ENCODE assay signal across 8 cellular contexts in the genomic region with DNA sequence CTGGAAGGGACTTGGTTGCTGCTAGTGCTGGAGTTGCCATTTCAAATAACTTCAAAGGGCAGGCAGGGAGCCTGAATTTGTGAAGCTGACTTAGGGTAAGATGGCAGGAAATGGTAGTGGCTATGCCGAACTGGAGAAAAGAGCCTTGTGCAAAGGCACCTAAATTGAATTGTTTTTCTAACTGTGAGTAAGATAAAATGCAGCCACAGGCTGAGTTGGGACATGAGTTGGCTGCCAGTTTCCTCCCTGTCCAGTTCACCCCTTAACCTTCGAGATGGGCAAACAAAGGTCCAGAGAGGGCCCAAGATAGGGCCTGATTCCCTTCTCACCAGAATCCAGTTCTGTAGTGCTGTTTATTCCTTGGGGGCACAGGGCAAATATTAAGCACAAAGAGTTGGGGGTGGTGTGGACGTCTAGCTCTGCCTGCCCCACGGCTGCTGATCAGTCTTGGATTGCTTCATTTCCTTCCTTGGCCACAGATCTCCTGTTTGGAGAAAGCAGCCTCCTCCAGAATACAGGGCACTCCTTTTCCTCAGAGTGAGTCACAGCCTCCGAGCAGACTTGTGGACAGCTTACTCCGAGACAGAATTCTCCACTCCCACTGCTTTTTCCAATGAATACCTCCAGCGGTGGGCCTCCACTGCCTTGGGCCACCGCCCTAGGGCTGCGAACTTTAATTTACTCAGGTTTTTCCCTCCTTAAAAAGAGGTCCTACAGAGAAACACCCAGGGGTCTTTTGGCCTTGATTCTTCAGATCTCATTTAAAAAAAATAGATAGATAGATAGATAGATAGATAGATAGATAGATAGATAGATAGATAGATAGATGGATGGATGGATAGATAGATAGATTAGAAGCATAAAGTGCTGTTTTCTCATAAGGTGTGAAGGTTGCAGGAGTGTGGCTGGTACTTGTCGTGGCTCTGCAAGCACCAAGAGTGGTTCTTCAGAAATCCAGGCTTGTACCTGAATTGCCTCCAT. TPM values are rescaled to one million over a fixed set of nuclear protein-coding genes. Genes with fewer than 3 reads are reported as not detected.
DNase-seq lines count a peak whose midpoint lies in the region; ATAC-seq and TF ChIP-seq lines count a peak whose summit lies in the region.

No MANE protein-coding gene starts in this region.

- no peak overlapping the region for H3K23ac ChIP-seq in H9 (ENCODE audit: insufficient read length, low read depth, low read length)

- peak; percentile 87 to 91 for ATAC-seq in left cardiac atrium
- no peak for ATAC-seq in GM21423 (IDR thresholded peaks at IDR 0.05; ENCODE audit: unreplicated experiment)
- no peak for ATAC-seq in HG03025 (IDR thresholded peaks at IDR 0.05; ENCODE audit: low FRiP score, unreplicated experiment)

- H3K4me3 Mint-ChIP-seq in activated naive CD8-positive, alpha-beta T cell = peak overlapping the region; percentile 52
- H3K4me3 Mint-ChIP-seq in H9 = no peak overlapping the region

- no peak overlapping the region for H2AFZ ChIP-seq in H9 (ENCODE audit: low read length)

- no peak overlapping the region for H2BK120ac ChIP-seq in H9 (ENCODE audit: low read depth, low read length, poor library complexity, severe bottlenecking)

- H4K5ac ChIP-seq in H9 (ENCODE audit: insufficient read length, low read depth, low read length) = no peak overlapping the region

- H3K18ac ChIP-seq in H9 (ENCODE audit: insufficient read length, low read depth, low read length) = no peak overlapping the region

- no peaks in the 10 kb centered on the region for H3K79me1 ChIP-seq in H9 (ENCODE audit: insufficient read depth, low read depth, low read length, poor library complexity, severe bottlenecking)

- whole genome bisulfite sequencing in spleen, 5 donors = 42 to 61% (median 52%) methylated on average over 8 to 10 of the region's 10 CpGs
- no CpG with 5 or more reads among the region's 10 CpGs for WGBS in H9 (ENCODE audit: extremely low coverage, insufficient read length, low lambda C conversion rate)

- H3K27me3 Mint-ChIP-seq in activated naive CD8-positive, alpha-beta T cell = no peaks in the 10 kb centered on the region
- H3K27me3 Mint-ChIP-seq in H9 (ENCODE audit: low read depth) = no peaks in the 10 kb centered on the region

- no peak overlapping the region for H2BK20ac ChIP-seq in H9 (ENCODE audit: low read depth, low read length, poor library complexity, severe bottlenecking)

- H3K27me3 ChIP-seq in spleen (replicated peaks in 1 of 7) (no peaks in the 10 kb centered on the region), H9 (ENCODE audit: insufficient read depth, low read length) (no peaks in the 10 kb centered on the region)

- no peak overlapping the region for H3K9ac ChIP-seq in H9 (ENCODE audit: extremely low read depth, insufficient read length, low read length)

- no peaks in the 10 kb centered on the region for H3K79me2 ChIP-seq in H9 (ENCODE audit: insufficient read depth, low read length)

- intact Hi-C loops in left cardiac atrium (cut with DNase I) (loop anchor here (1.0 to 10.0 kb wide), 3 partner anchors 67 to 99 kb away; no protein-coding TSS in a partner anchor), spleen (cut with DNase I; ENCODE audit: low total_unique reads) (loop anchor here (5.0 kb wide), 1 partner anchor 100 kb away; no protein-coding TSS in a partner anchor)

- no peaks in the 10 kb centered on the region for H3K9me3 Mint-ChIP-seq in activated naive CD8-positive, alpha-beta T cell (ENCODE audit: low read depth)
- no peaks in the 10 kb centered on the region for H3K9me3 Mint-ChIP-seq in H9

- TF ChIP-seq CTCF in AG04449 (IDR thresholded peaks at IDR 0.05; ENCODE audit: insufficient read depth, low read length, missing control alignments) = no peak
- no peak for TF ChIP-seq CTCF in spleen (IDR thresholded peaks at IDR 0.05 in 8 of 11, conservative IDR thresholded peaks at IDR 0.05 in 3 of 11)
- no peak for TF ChIP-seq CTCF in H9 (conservative IDR thresholded peaks at IDR 0.05)

- H3K27ac ChIP-seq in spleen (peak overlapping the region in 7 of 8 donors; percentile 36 to 83 (median 66)), H9 (ENCODE audit: insufficient read length, low read depth, low read length) (no peak overlapping the region)

- H3K14ac ChIP-seq in H9 (ENCODE audit: insufficient read depth, low read length) = no peak overlapping the region

- H3K4me2 ChIP-seq in H9 (ENCODE audit: insufficient read depth, insufficient read length, low read length) = no peak overlapping the region

- TF ChIP-seq POLR2A in spleen (IDR thresholded peaks at IDR 0.05) = no peak

- H3K4me1 Mint-ChIP-seq in activated naive CD8-positive, alpha-beta T cell (ENCODE audit: low read depth) = peaks cover 72% of the 10 kb centered on the region
- peaks cover 27 to 30% of the 10 kb centered on the region in 2 experiments for H3K4me1 Mint-ChIP-seq in H9

- no peak overlapping the region for H2BK15ac ChIP-seq in H9 (ENCODE audit: low read depth, low read length)

- H3K36me3 ChIP-seq in spleen = no peaks in the 10 kb centered on the region

- H3K27ac Mint-ChIP-seq in activated naive CD8-positive, alpha-beta T cell = peak overlapping the region; percentile 22
- no peak overlapping the region for H3K27ac Mint-ChIP-seq in H9

- H3K4me1 ChIP-seq in spleen = peaks cover 10 to 79% (median 53%) of the 10 kb centered on the region in 6 donors
- peaks cover 6% of the 10 kb centered on the region for H3K4me1 ChIP-seq in H9 (ENCODE audit: insufficient read depth, low read length)

- POLR2A ChIA-PET in AG04449 (lab: Yijun Ruan, JAX) = interaction anchor here (2.7 to 10.7 kb wide), 3 partner anchors 14 to 98 kb away, joined by 14 to 102 read pairs (median 26); a partner anchor contains a TSS

- H3T11ph ChIP-seq in H9 (ENCODE audit: low read length) = no peak overlapping the region

- peak overlapping the region; percentile 9; the same call in 1 of the 2 replicates for H3K4me3 ChIP-seq in AG04449 (ENCODE audit: low read depth, low read length)
- peak overlapping the region in 2 of 8 donors; percentile 28 to 60 for H3K4me3 ChIP-seq in spleen

- H2AK5ac ChIP-seq in H9 (ENCODE audit: insufficient read length, low read length) = no peak overlapping the region

- peak; percentile 76 for DNase-seq in AG04449 (ENCODE audit: low read depth, low spot score)
- peak; percentile 80 for DNase-seq in KBM-7
- DNase-seq in left cardiac atrium = peak; percentile 80
- no peak for DNase-seq in spleen
- no peak for DNase-seq in H9

- H3K4ac ChIP-seq in H9 (ENCODE audit: low read depth, low read length) = no peak overlapping the region

- H3K36me3 Mint-ChIP-seq in activated naive CD8-positive, alpha-beta T cell = no peaks in the 10 kb centered on the region
- no peaks in the 10 kb centered on the region; a peak in 1 of 7 replicates for H3K36me3 Mint-ChIP-seq in H9 (ENCODE audit: insufficient read depth in 1 of 3, low read depth in 3 of 3)

- no peak overlapping the region for H2BK12ac ChIP-seq in H9 (ENCODE audit: insufficient read length, low read depth, low read length)

- H4K91ac ChIP-seq in H9 (ENCODE audit: insufficient read length, low read depth, low read length) = no peak overlapping the region

- no peak overlapping the region for H2BK5ac ChIP-seq in H9 (ENCODE audit: insufficient read length, low read length)

- no peaks in the 10 kb centered on the region for H3K9me3 ChIP-seq in spleen
- no peaks in the 10 kb centered on the region for H3K9me3 ChIP-seq in H9 (ENCODE audit: control insufficient read depth, low read depth, low read length)

- CTCF ChIA-PET in AG04449 (lab: Yijun Ruan, JAX) = interaction anchor here (0.6 to 11.3 kb wide), 23 partner anchors 10 to 315 kb away, joined by 3 to 206 read pairs (median 5); a partner anchor contains a TSS

- no peak overlapping the region for H4K8ac ChIP-seq in H9 (replicated peaks; ENCODE audit: insufficient read length, low read depth, low read length)

- H3K23me2 ChIP-seq in H9 (ENCODE audit: insufficient read length, low read depth, low read length, poor library complexity, severe bottlenecking) = no peaks in the 10 kb centered on the region

- no peaks in the 10 kb centered on the region for H4K20me1 ChIP-seq in H9 (ENCODE audit: control insufficient read depth, insufficient read depth, insufficient read length)

- H3K56ac ChIP-seq in H9 (ENCODE audit: insufficient read length, low read depth, low read length) = no peak overlapping the region

- in situ Hi-C loops in KBM-7 (cut with MboI; ENCODE audit: low pct_unique_long_range_greater_than_20kb, low sequenced_read_pairs) = no loop called here

RNA-seq across cellular contexts. Expression of a gene that starts 18.4 kb away (rescaled TPM):
- total RNA-seq in left cardiac atrium (10 to 100 TPM; 15.1 to 38.1 TPM), spleen (10 to 100 TPM; 49.0 to 83.6 (median 69.9) TPM), H9 (2021) (120 and 123 TPM in 2 replicates)
- polyA plus RNA-seq in spleen = 10 to 100 TPM; 15.4 to 24.5 (median 17.8) TPM

RNA-seq across cellular contexts. Expression of a gene that starts 42.9 kb away (rescaled TPM):
- 10 to 100 TPM; 21.7 to 24.0 TPM for total RNA-seq in left cardiac atrium
- total RNA-seq in spleen = 10 to 100 TPM; 11.9 to 22.4 (median 16.1) TPM
- polyA plus RNA-seq in spleen = 10 to 100 TPM; 21.5 to 34.8 (median 31.9) TPM
- total RNA-seq in H9 (2021) = 30.6 and 32.3 TPM in 2 replicates

Comparison
In these comparisons a context has a peak if more than half of its experiments do, and no peak if none do; other contexts are left out.
1. DNase-seq: peak in AG04449 (single experiment), KBM-7 (single experiment) and left cardiac atrium (single experiment); none in spleen (single experiment) and H9 (single experiment).
2. ATAC-seq: peak in left cardiac atrium (2 of 2); none in GM21423 (single experiment) and HG03025 (single experiment).